18 cellular contexts compared by ENCODE assay signal in the genomic region with DNA sequence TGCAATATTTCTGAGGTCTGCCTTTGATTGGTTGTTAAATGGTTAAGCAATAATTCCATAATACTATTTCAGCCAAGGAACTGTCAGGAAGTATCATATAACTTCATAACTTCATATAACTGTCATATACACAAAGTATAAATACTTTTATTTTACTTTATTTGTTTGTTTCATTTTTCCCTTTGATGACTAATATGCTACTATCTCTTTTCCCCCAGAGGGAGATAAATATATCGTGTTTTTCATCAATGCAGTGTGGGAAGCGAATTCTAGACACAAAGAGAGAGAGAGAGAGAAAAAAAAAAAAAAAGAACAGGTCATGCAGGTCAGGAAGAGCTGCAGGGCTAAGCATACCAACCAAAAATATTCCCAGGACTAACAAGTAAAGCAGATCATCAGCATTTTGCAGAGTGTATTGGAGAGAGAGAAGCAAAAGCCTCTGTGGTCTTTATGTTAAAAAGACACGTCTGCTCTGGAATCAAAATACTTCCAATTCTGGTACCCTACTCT.
DNase-seq lines count a peak whose midpoint lies in the region; ATAC-seq and TF ChIP-seq lines count a peak whose summit lies in the region.
"Had no signal": no experiment of that assay in that cellular context is flagged by ENCODE, and none has a peak within 500 bp of the region (broad histone marks: within the 10 kb centered on the region; RNA-seq: fewer than 3 reads in every experiment).

No MANE protein-coding gene starts in this region.

- no peaks in the 10 kb centered on the region for H3K27me3 Mint-ChIP-seq in MCF 10A (ENCODE audit: insufficient read depth, unreplicated experiment)

- H3K4me3 ChIP-seq in breast epithelium (no peak overlapping the region), cardiac fibroblast (replicated peaks in 1 of 2; ENCODE audit: low read depth in 2 of 2, low read length in 2 of 2) (no peak overlapping the region)
- H3K4me3 ChIP-seq: K562, Peyer's patch had no signal

- no peak for TF ChIP-seq POLR2A in breast epithelium (IDR thresholded peaks at IDR 0.05)

- H3K4me3 Mint-ChIP-seq in MCF 10A (ENCODE audit: unreplicated experiment) = no peak overlapping the region
- H3K4me3 Mint-ChIP-seq: CD8-positive, alpha-beta memory T cell; H9 had no signal

- no peaks in the 10 kb centered on the region for H3K4me1 ChIP-seq in breast epithelium
- H3K4me1 ChIP-seq: Peyer's patch had no signal

- POLR2A ChIA-PET in MCF 10A (lab: Yijun Ruan, JAX) = interaction anchor here (1.1 kb wide), 1 partner anchor 10 kb away, joined by 3 read pairs; no protein-coding TSS in a partner anchor

- H3K4me1 Mint-ChIP-seq in MCF 10A (ENCODE audit: insufficient read depth, unreplicated experiment) = no peaks in the 10 kb centered on the region
- H3K4me1 Mint-ChIP-seq: CD8-positive, alpha-beta memory T cell had no signal

- H3K27ac ChIP-seq in breast epithelium = no peak overlapping the region
- H3K27ac ChIP-seq: 22Rv1, Peyer's patch had no signal

- H3K36me3 ChIP-seq in breast epithelium = no peaks in the 10 kb centered on the region
- H3K36me3 ChIP-seq: Peyer's patch had no signal

- TF ChIP-seq CTCF in MCF 10A (IDR thresholded peaks at IDR 0.05; ENCODE audit: unreplicated experiment) (no peak), breast epithelium (IDR thresholded peaks at IDR 0.05) (no peak), cardiac fibroblast (IDR thresholded peaks at IDR 0.05; ENCODE audit: low read depth, low read length) (no peak)

- intact Hi-C loops in MCF 10A (cut with micrococcal nuclease) = no loop called here
- intact Hi-C loops in breast epithelium (cut with DNase I; ENCODE audit: low total_unique reads) = no loop called here

- peak overlapping the region; percentile 29 for H3K27ac Mint-ChIP-seq in MCF 10A (ENCODE audit: low read depth, unreplicated experiment)
- H3K27ac Mint-ChIP-seq: CD8-positive, alpha-beta memory T cell; H9 had no signal

- no peak for ATAC-seq in activated CD4-positive, CD25-positive, alpha-beta regulatory T cell treated with anti-CD3 and anti-CD28 coated beads, Interleukin-2, amount 50 U/mL, for 24 hours
- ATAC-seq: K562, SK-N-SH treated with all-trans-retinoic acid at 6 μM for 48 hours had no signal

- CTCF ChIA-PET in MCF 10A (lab: Yijun Ruan, JAX) = interaction anchor here (0.6 kb wide), 1 partner anchor 625 kb away, joined by 3 read pairs; no protein-coding TSS in a partner anchor

- BruUV-seq in MCF 10A (replicated peaks; lab: Mats Ljungman, UMichigan) = no TSS peak

- H3K9me3 Mint-ChIP-seq in MCF 10A (ENCODE audit: unreplicated experiment) = peaks cover 6% of the 10 kb centered on the region

- H3K27me3 ChIP-seq in breast epithelium = no peaks in the 10 kb centered on the region
- H3K27me3 ChIP-seq: Peyer's patch had no signal

- H3K36me3 Mint-ChIP-seq in MCF 10A (ENCODE audit: insufficient read depth, unreplicated experiment) = no peaks in the 10 kb centered on the region
- H3K36me3 Mint-ChIP-seq: CD8-positive, alpha-beta memory T cell had no signal

- DNase-seq in MCF 10A (ENCODE audit: unreplicated experiment) (peak; percentile 5), breast epithelium (ENCODE audit: low spot score in 2 of 2) (no peak), cardiac fibroblast (ENCODE audit: low read depth in 2 of 2) (peak; percentile 3 to 32), myocyte (ENCODE audit: low read depth) (peak; percentile 2), NCI-H82 treated with DMSO at 0.1 percent for 48 hours (lab: John Stamatoyannopoulos, UW; ENCODE audit: unreplicated experiment) (no peak)
- DNase-seq in stimulated activated CD4-positive, alpha-beta T cell treated with anti-CD3 and anti-CD28 coated beads, Interleukin-4, amount 100 ng/mL, for 24 hours = no peak
- no peak for DNase-seq in activated CD4-positive, alpha-beta T cell treated with anti-CD3 and anti-CD28 coated beads, Interleukin-2, amount 50 U/mL, for 1 hour
- DNase-seq: CD8-positive, alpha-beta memory T cell; H9; NCI-H1092; NCI-H1694; NCI-H774; Peyer's patch; SHP77 had no signal

- peaks cover 0 to 3% of the 10 kb centered on the region in 2 donors for H3K9me3 ChIP-seq in breast epithelium
- H3K9me3 ChIP-seq: Peyer's patch had no signal

Comparison
In these comparisons a context has a peak if more than half of its experiments do, and no peak if none do; other contexts are left out.
1. DNase-seq: peak in MCF 10A (single experiment), cardiac fibroblast (2 of 2) and myocyte (single experiment); none in breast epithelium (0 of 2), stimulated activated CD4-positive, alpha-beta T cell treated with anti-CD3 and anti-CD28 coated beads, Interleukin-4, amount 100 ng/mL, for 24 hours (single experiment), NCI-H82 treated with DMSO at 0.1 percent for 48 hours (single experiment) and activated CD4-positive, alpha-beta T cell treated with anti-CD3 and anti-CD28 coated beads, Interleukin-2, amount 50 U/mL, for 1 hour (single experiment).